8 cellular contexts compared by ENCODE assay signal in genomic region chr3:156605686-156606605, GRCh38. TPM values are rescaled to one million over a fixed set of nuclear protein-coding genes. Genes with fewer than 3 reads are reported as not detected.
DNase-seq lines count a peak whose midpoint lies in the region; ATAC-seq and TF ChIP-seq lines count a peak whose summit lies in the region.

No MANE protein-coding gene starts in this region.

- no peaks in the 10 kb centered on the region for H3K36me3 Mint-ChIP-seq in activated CD8-positive, alpha-beta T cell treated with anti-CD3 and anti-CD28 coated beads, Interleukin-2, amount 10 ng/mL, durations not matched to agents 7 days and 5 days (ENCODE audit: low read depth)
- no peaks in the 10 kb centered on the region for H3K36me3 Mint-ChIP-seq in glutamatergic neuron (ENCODE audit: unreplicated experiment)

- H3K27ac Mint-ChIP-seq in activated CD8-positive, alpha-beta T cell treated with anti-CD3 and anti-CD28 coated beads, Interleukin-2, amount 10 ng/mL, durations not matched to agents 7 days and 5 days = no peak overlapping the region
- H3K27ac Mint-ChIP-seq in glutamatergic neuron (ENCODE audit: unreplicated experiment) = no peak overlapping the region

- peaks cover 21% of the 10 kb centered on the region for H3K27me3 Mint-ChIP-seq in activated CD8-positive, alpha-beta T cell treated with anti-CD3 and anti-CD28 coated beads, Interleukin-2, amount 10 ng/mL, durations not matched to agents 7 days and 5 days (ENCODE audit: low read depth)
- no peaks in the 10 kb centered on the region for H3K27me3 Mint-ChIP-seq in glutamatergic neuron (ENCODE audit: unreplicated experiment)

- H3K9me3 Mint-ChIP-seq in activated CD8-positive, alpha-beta T cell treated with anti-CD3 and anti-CD28 coated beads, Interleukin-2, amount 10 ng/mL, durations not matched to agents 7 days and 5 days (ENCODE audit: insufficient read depth) = no peaks in the 10 kb centered on the region
- H3K9me3 Mint-ChIP-seq in glutamatergic neuron (ENCODE audit: unreplicated experiment) = no peaks in the 10 kb centered on the region

- peak; percentile 46 for ATAC-seq in HG03342 (IDR thresholded peaks at IDR 0.05; ENCODE audit: unreplicated experiment)
- peak; percentile 41 for ATAC-seq in activated CD8-positive, alpha-beta T cell treated with anti-CD3 and anti-CD28 coated beads, Interleukin-2, amount 10 ng/mL, durations not matched to agents 7 days and 5 days
- ATAC-seq in GM19463 (IDR thresholded peaks at IDR 0.05; ENCODE audit: unreplicated experiment) = no peak

- no peak for TF ChIP-seq CTCF in GM13977 (IDR thresholded peaks at IDR 0.05; ENCODE audit: extremely low read depth, insufficient read depth, missing control alignments)
- TF ChIP-seq CTCF in glutamatergic neuron (IDR thresholded peaks at IDR 0.05; ENCODE audit: partially characterized antibody, unreplicated experiment) = no peak

- H3K4me3 Mint-ChIP-seq in activated CD8-positive, alpha-beta T cell treated with anti-CD3 and anti-CD28 coated beads, Interleukin-2, amount 10 ng/mL, durations not matched to agents 7 days and 5 days = peak overlapping the region; percentile 74
- H3K4me3 Mint-ChIP-seq in glutamatergic neuron (ENCODE audit: unreplicated experiment) = peak overlapping the region; percentile 83

- CTCF ChIA-PET in activated CD8-positive, alpha-beta T cell treated with anti-CD3 and anti-CD28 coated beads, Interleukin-2, amount 10 ng/mL, durations not matched to agents 7 days and 5 days (lab: Charles Lee) = interaction anchor here (1.1 kb wide), 1 partner anchor 531 kb away, joined by 4 read pairs; no protein-coding TSS in a partner anchor

- POLR2A ChIA-PET in activated CD8-positive, alpha-beta T cell treated with anti-CD3 and anti-CD28 coated beads, Interleukin-2, amount 10 ng/mL, durations not matched to agents 7 days and 5 days (lab: Charles Lee) = interaction anchor here (0.9 kb wide), 1 partner anchor 37 kb away, joined by 3 read pairs; no protein-coding TSS in a partner anchor

- DNase-seq in GM13977 (ENCODE audit: low spot score) (peak; percentile 16), glutamatergic neuron (peak; percentile 30), nucleus accumbens (lab: John Stamatoyannopoulos, UW) (peak in 31 of 56 donors; percentile 9 to 61 (median 30)), GF-D8 (lab: John Stamatoyannopoulos, UW) (no peak), GDM1 (lab: John Stamatoyannopoulos, UW) (no peak)
- no peak for DNase-seq in activated CD8-positive, alpha-beta T cell treated with anti-CD3 and anti-CD28 coated beads, Interleukin-2, amount 10 ng/mL, durations not matched to agents 7 days and 5 days

- peaks cover 37% of the 10 kb centered on the region for H3K4me1 Mint-ChIP-seq in activated CD8-positive, alpha-beta T cell treated with anti-CD3 and anti-CD28 coated beads, Interleukin-2, amount 10 ng/mL, durations not matched to agents 7 days and 5 days (ENCODE audit: low read depth)
- H3K4me1 Mint-ChIP-seq in glutamatergic neuron (ENCODE audit: low read depth, unreplicated experiment) = no peaks in the 10 kb centered on the region

- in situ Hi-C loops in GM13977 (cut with MboI; ENCODE audit: low pct_unique_long_range_greater_than_20kb, low sequenced_read_pairs, unreplicated experiment) = loop anchor here (5.0 kb wide), 1 partner anchor 51 kb away; no protein-coding TSS in a partner anchor

RNA-seq across cellular contexts. Expression of gene SSR3, which starts 51.0 kb away (rescaled TPM):
- 100 to 1,000 TPM; 133 to 147 TPM for total RNA-seq in activated CD8-positive, alpha-beta T cell treated with anti-CD3 and anti-CD28 coated beads, Interleukin-2, amount 10 ng/mL, durations not matched to agents 7 days and 5 days
- total RNA-seq in glutamatergic neuron (ENCODE audit: unreplicated experiment) = 94.5 TPM

Comparison
In these comparisons a context has a peak if more than half of its experiments do, and no peak if none do; other contexts are left out.
1. DNase-seq: peak in GM13977 (single experiment), glutamatergic neuron (single experiment) and nucleus accumbens (31 of 56); none in activated CD8-positive, alpha-beta T cell treated with anti-CD3 and anti-CD28 coated beads, Interleukin-2, amount 10 ng/mL, durations not matched to agents 7 days and 5 days (single experiment), GF-D8 (single experiment) and GDM1 (single experiment).